Comparison of ENCODE assay signal across 1 cellular context in genomic region chr6:12955996-12956395, GRCh38.
TF ChIP-seq lines count a peak whose summit lies in the region.

No MANE protein-coding gene starts in this region.

TF ChIP-seq in WTC11, 78 proteins besides CTCF, POLR2A, EP300 and RAD21 (continued from another document):
- TF ChIP-seq STAT6 (CRISPR knock-in tag; conservative IDR thresholded peaks at IDR 0.05; ENCODE audit: low read depth) (no peak), MXD4 (CRISPR knock-in tag; IDR thresholded peaks at IDR 0.05; ENCODE audit: borderline replicate concordance) (no peak), MLX (CRISPR knock-in tag; IDR thresholded peaks at IDR 0.05) (no peak), ERG (CRISPR knock-in tag; IDR thresholded peaks at IDR 0.05) (no peak), CDX4 (CRISPR knock-in tag; IDR thresholded peaks at IDR 0.05; ENCODE audit: borderline replicate concordance) (no peak), ZNF263 (CRISPR knock-in tag; IDR thresholded peaks at IDR 0.05; ENCODE audit: low read depth) (no peak), GABPB1 (CRISPR knock-in tag; IDR thresholded peaks at IDR 0.05) (no peak), TEAD1 (CRISPR knock-in tag; IDR thresholded peaks at IDR 0.05) (no peak)
